Comparison of ENCODE assay signal across 1 cellular context in genomic region chr5:41122459-41122858, GRCh38.
TF ChIP-seq lines count a peak whose summit lies in the region.

No MANE protein-coding gene starts in this region.

TF ChIP-seq in HCT116, 20 proteins besides CTCF, POLR2A, EP300 and RAD21 (continued from another document):
- TF ChIP-seq ZBTB33 (IDR thresholded peaks at IDR 0.05; ENCODE audit: extremely low read depth, insufficient replicate concordance, low read length) (no peak), ZFX (IDR thresholded peaks at IDR 0.05) (no peak), TCF7L2 (IDR thresholded peaks at IDR 0.05; ENCODE audit: borderline replicate concordance, extremely low read depth, insufficient read depth, insufficient read length) (no peak)
